In genomic region chr10:26112532-26112931, GRCh38 we compare ENCODE assay signal across 18 cellular contexts.
DNase-seq lines count a peak whose midpoint lies in the region; ATAC-seq and TF ChIP-seq lines count a peak whose summit lies in the region.
"Had no signal": no experiment of that assay in that cellular context is flagged by ENCODE, and none has a peak within 500 bp of the region (broad histone marks: within the 10 kb centered on the region; RNA-seq: fewer than 3 reads in every experiment).

No MANE protein-coding gene starts in this region.

- no peaks in the 10 kb centered on the region for H3K9me3 ChIP-seq in osteoblast (ENCODE audit: low read depth, low read length)
- H3K9me3 ChIP-seq: A549 had no signal

- H2AFZ ChIP-seq in osteoblast (ENCODE audit: low read length), result peak overlapping the region; percentile 71
- H2AFZ ChIP-seq: PC-9 had no signal

- no peaks in the 10 kb centered on the region for H3K27me3 ChIP-seq in osteoblast (ENCODE audit: insufficient read depth, low read length)

- H4K20me1 ChIP-seq in osteoblast (ENCODE audit: insufficient read depth, low read length), result no peaks in the 10 kb centered on the region

- H3K27ac ChIP-seq in osteoblast (ENCODE audit: low read depth, low read length), result peak overlapping the region; percentile 67
- H3K27ac ChIP-seq: A549, PC-9 had no signal

- peaks cover 5% of the 10 kb centered on the region for H3K4me1 ChIP-seq in osteoblast (ENCODE audit: insufficient read depth, low read length)
- H3K4me1 ChIP-seq: A549 had no signal

- no peak overlapping the region for H3K4me3 ChIP-seq in AG09309 (ENCODE audit: control insufficient read depth, low read depth, low read length)
- H3K4me3 ChIP-seq in osteoblast (ENCODE audit: insufficient read depth, low read length), result no peak overlapping the region
- H3K4me3 ChIP-seq: A549, PC-9 had no signal

- ATAC-seq in SK-N-SH treated with all-trans-retinoic acid at 6 μM for 48 hours (peak; percentile 77), HG03521 (IDR thresholded peaks at IDR 0.05; ENCODE audit: unreplicated experiment) (no peak), HG03378 (IDR thresholded peaks at IDR 0.05; ENCODE audit: unreplicated experiment) (no peak)
- ATAC-seq: A549, T-cell had no signal

- no peaks in the 10 kb centered on the region for H3K36me3 ChIP-seq in osteoblast (ENCODE audit: insufficient read depth, low read length)

- TF ChIP-seq CTCF in AG09309 (IDR thresholded peaks at IDR 0.05; ENCODE audit: control insufficient read depth, insufficient read depth, low read depth, low read length, missing control alignments), result no peak
- TF ChIP-seq CTCF in osteoblast (IDR thresholded peaks at IDR 0.05; ENCODE audit: extremely low read depth, low read depth, low read length), result no peak

- peak; percentile 34 for DNase-seq in AG09309 (ENCODE audit: low read depth)
- DNase-seq in GM04504 (ENCODE audit: low read depth), result peak; percentile 6
- no peak for DNase-seq in osteoblast (ENCODE audit: insufficient read length, low spot score, missing footprints)
- no peak for DNase-seq in NCI-H226
- DNase-seq: COR-L47, DMS153, GOT3, IMR-90, NCI-H1105 treated with DMSO at 0.1 percent for 48 hours, NCI-H187, NCI-H446, NCI-H69, PC-9, T-cell had no signal

- peak overlapping the region; percentile 29 for H3K4me2 ChIP-seq in osteoblast (ENCODE audit: insufficient read depth, low read length)
- H3K4me2 ChIP-seq: A549, PC-9 had no signal

- H3K79me2 ChIP-seq in osteoblast (ENCODE audit: insufficient read depth, low read length), result no peaks in the 10 kb centered on the region

TF ChIP-seq in SK-N-SH treated with all-trans-retinoic acid at 6 μM for 48 hours, 23 proteins besides CTCF, POLR2A, EP300 and RAD21:
- TF ChIP-seq PATZ1 (CRISPR knock-in tag; IDR thresholded peaks at IDR 0.05; ENCODE audit: borderline replicate concordance), result no peak
- no peak for TF ChIP-seq ZNF70 (CRISPR knock-in tag; IDR thresholded peaks at IDR 0.05)
- no peak for TF ChIP-seq PPARA (CRISPR knock-in tag; IDR thresholded peaks at IDR 0.05; ENCODE audit: borderline replicate concordance)
- TF ChIP-seq TOX (CRISPR knock-in tag; IDR thresholded peaks at IDR 0.05; ENCODE audit: borderline replicate concordance), result no peak
- no peak for TF ChIP-seq ZNF565 (CRISPR knock-in tag; conservative IDR thresholded peaks at IDR 0.05; ENCODE audit: low read depth)
- no peak for TF ChIP-seq CSDC2 (CRISPR knock-in tag; IDR thresholded peaks at IDR 0.05)
- no peak for TF ChIP-seq RARB (CRISPR knock-in tag; IDR thresholded peaks at IDR 0.05)
- TF ChIP-seq CREB5 (CRISPR knock-in tag; IDR thresholded peaks at IDR 0.05; ENCODE audit: low read depth), result no peak
- TF ChIP-seq BACH2 (CRISPR knock-in tag; IDR thresholded peaks at IDR 0.05; ENCODE audit: borderline replicate concordance), result no peak
- TF ChIP-seq CSRNP3 (CRISPR knock-in tag; IDR thresholded peaks at IDR 0.05), result no peak
- TF ChIP-seq TSHZ2 (CRISPR knock-in tag; IDR thresholded peaks at IDR 0.05), result no peak
- TF ChIP-seq ZFP30 (CRISPR knock-in tag; IDR thresholded peaks at IDR 0.05), result no peak
- no peak for TF ChIP-seq ISL1 (CRISPR knock-in tag; IDR thresholded peaks at IDR 0.05)
- TF ChIP-seq ZNF8 (CRISPR knock-in tag; IDR thresholded peaks at IDR 0.05), result no peak
- TF ChIP-seq TCF4 (CRISPR knock-in tag; IDR thresholded peaks at IDR 0.05; ENCODE audit: borderline replicate concordance), result no peak
- TF ChIP-seq OSR1 (CRISPR knock-in tag; IDR thresholded peaks at IDR 0.05), result no peak
- TF ChIP-seq ZFP3 (CRISPR knock-in tag; IDR thresholded peaks at IDR 0.05), result no peak
- no peak for TF ChIP-seq ZC3H10 (CRISPR knock-in tag; IDR thresholded peaks at IDR 0.05)
- no peak for TF ChIP-seq GLIS3 (CRISPR knock-in tag; IDR thresholded peaks at IDR 0.05)

Comparison
In these comparisons a context has a peak if more than half of its experiments do, and no peak if none do; other contexts are left out.
1. DNase-seq: peak in AG09309 (single experiment) and GM04504 (single experiment); none in osteoblast (single experiment) and NCI-H226 (single experiment).